In genomic region chr7:111954056-111954455, GRCh38 we compare ENCODE assay signal across 19 cellular contexts.
DNase-seq lines count a peak whose midpoint lies in the region; ATAC-seq, FAIRE-seq and TF ChIP-seq lines count a peak whose summit lies in the region.
"Had no signal": no experiment of that assay in that cellular context is flagged by ENCODE, and none has a peak within 500 bp of the region (broad histone marks: within the 10 kb centered on the region; RNA-seq: fewer than 3 reads in every experiment).

No MANE protein-coding gene starts in this region.

- H2AFZ ChIP-seq in DND-41 (ENCODE audit: low read depth, low read length) = peak overlapping the region; percentile 41; the same call in 1 of the 2 replicates

- no peaks in the 10 kb centered on the region for H3K36me3 Mint-ChIP-seq in MCF 10A (ENCODE audit: insufficient read depth, unreplicated experiment)
- H3K36me3 Mint-ChIP-seq: activated naive CD8-positive, alpha-beta T cell treated with anti-CD3 and anti-CD28 coated beads for 36 hours; CD4-positive, CD25-positive, alpha-beta regulatory T cell had no signal

- H3K9me3 Mint-ChIP-seq in MCF 10A (ENCODE audit: unreplicated experiment) = no peaks in the 10 kb centered on the region
- H3K9me3 Mint-ChIP-seq: activated naive CD8-positive, alpha-beta T cell treated with anti-CD3 and anti-CD28 coated beads for 36 hours; activated T-helper 2 cell treated with anti-CD3 and anti-CD28 coated beads, Interferon-gamma antibody, Interleukin-2, Interleukin-4, amounts not matched to agents 10 μg/mL and 5 μg/mL and 100 μg/mL, durations not matched to agents 14 hours and 24 hours and 36 hours had no signal

- DNase-seq in DND-41 = no peak
- DNase-seq in MCF 10A (ENCODE audit: unreplicated experiment) = no peak
- DNase-seq in kidney = no peak
- DNase-seq in pons (ENCODE audit: low spot score) = peak; percentile 53
- no peak for DNase-seq in BE2C
- DNase-seq in EL = no peak
- DNase-seq in inferior parietal cortex (ENCODE audit: extremely low spot score) = no peak
- DNase-seq: activated naive CD8-positive, alpha-beta T cell treated with anti-CD3 and anti-CD28 coated beads for 36 hours; NCI-H1436; NK-92 treated with Interleukin-12 subunit alpha and Interleukin-12 subunit beta, amount 100 ng/mL, for 24 hours; stimulated activated CD4-positive, alpha-beta T cell treated with anti-CD3 and anti-CD28 coated beads, Interleukin-4, amount 100 ng/mL, for 4 hours; stimulated activated naive CD8-positive, alpha-beta T cell treated with anti-CD3 and anti-CD28 coated beads, Interleukin-15, Interleukin-2, amounts not matched to agents 100 U/mL and 50 U/mL, for 24 hours; T-helper 2 cell; transverse colon had no signal

- FAIRE-seq in kidney (lab: Jason Lieb, UNC) = no peak
- FAIRE-seq: colon had no signal

- H3K4me3 Mint-ChIP-seq in MCF 10A (ENCODE audit: unreplicated experiment) = no peak overlapping the region
- H3K4me3 Mint-ChIP-seq: activated naive CD8-positive, alpha-beta T cell treated with anti-CD3 and anti-CD28 coated beads for 36 hours; CD4-positive, CD25-positive, alpha-beta regulatory T cell had no signal

- H3K27ac Mint-ChIP-seq in MCF 10A (ENCODE audit: low read depth, unreplicated experiment) = peak overlapping the region; percentile 67
- H3K27ac Mint-ChIP-seq: activated naive CD8-positive, alpha-beta T cell treated with anti-CD3 and anti-CD28 coated beads for 36 hours; activated T-helper 2 cell treated with anti-CD3 and anti-CD28 coated beads, Interferon-gamma antibody, Interleukin-2, Interleukin-4, amounts not matched to agents 10 μg/mL and 5 μg/mL and 100 μg/mL, durations not matched to agents 14 hours and 24 hours and 36 hours; CD4-positive, CD25-positive, alpha-beta regulatory T cell had no signal

- H3K36me3 ChIP-seq in DND-41 (ENCODE audit: insufficient read depth, low read length) (no peaks in the 10 kb centered on the region), kidney (ENCODE audit: control insufficient read depth in 1 of 2, insufficient read depth in 2 of 2, low read length in 2 of 2) (no peaks in the 10 kb centered on the region), BE2C (no peaks in the 10 kb centered on the region)
- H3K36me3 ChIP-seq: transverse colon had no signal

- no peak overlapping the region for H3K4me2 ChIP-seq in DND-41 (ENCODE audit: insufficient read depth, low read length)

- CTCF ChIA-PET in MCF 10A (lab: Yijun Ruan, JAX) = interaction anchor here (0.6 to 2.4 kb wide), 23 partner anchors 8 to 987 kb away, joined by 3 to 14 read pairs (median 5); partner anchors contain the start of gene DOCK4

- H4K20me1 ChIP-seq in DND-41 (ENCODE audit: insufficient read depth, low read length) = no peaks in the 10 kb centered on the region

- H3K27ac ChIP-seq in DND-41 (ENCODE audit: low read length) (peak overlapping the region; percentile 56), kidney (ENCODE audit: low read depth in 2 of 2, low read length in 2 of 2) (peak overlapping the region; percentile 53 to 83)
- H3K27ac ChIP-seq: transverse colon, VCaP had no signal

- intact Hi-C loops in MCF 10A (cut with micrococcal nuclease) = loop anchor here (10.0 kb wide), 1 partner anchor 541 kb away; no protein-coding TSS in a partner anchor
- intact Hi-C loops in kidney (cut with DNase I) = no loop called here

- peaks cover 26% of the 10 kb centered on the region for H3K4me1 ChIP-seq in DND-41 (ENCODE audit: insufficient read depth, low read length)
- peaks cover 6 to 14% of the 10 kb centered on the region in 2 donors for H3K4me1 ChIP-seq in kidney (ENCODE audit: control insufficient read depth in 1 of 2, insufficient read depth in 1 of 2, low read depth in 1 of 2, low read length in 2 of 2)
- H3K4me1 ChIP-seq in BE2C = peaks cover 3% of the 10 kb centered on the region; the same call in 1 of the 2 replicates
- H3K4me1 ChIP-seq: transverse colon had no signal

- no TSS peak for BruUV-seq in MCF 10A (replicated peaks; lab: Mats Ljungman, UMichigan)

- H3K4me3 ChIP-seq in DND-41 (ENCODE audit: low read depth in 1 of 2, low read length in 2 of 2) (no peak overlapping the region), kidney (ENCODE audit: low read length in 2 of 2) (no peak overlapping the region), BE2C (ENCODE audit: low read depth, low read length) (no peak overlapping the region)
- H3K4me3 ChIP-seq: transverse colon had no signal

- H3K27me3 ChIP-seq in DND-41 (ENCODE audit: insufficient read depth, low read length, poor library complexity) (no peaks in the 10 kb centered on the region), BE2C (no peaks in the 10 kb centered on the region)
- H3K27me3 ChIP-seq: transverse colon had no signal

- H3K9ac ChIP-seq in DND-41 (ENCODE audit: low read depth, low read length) (no peak overlapping the region), kidney (ENCODE audit: low read length in 2 of 2) (no peak overlapping the region)

- H3K79me2 ChIP-seq in DND-41 (ENCODE audit: insufficient read depth, low read length) = no peaks in the 10 kb centered on the region

- H3K4me1 Mint-ChIP-seq in MCF 10A (ENCODE audit: insufficient read depth, unreplicated experiment) = peaks cover 23% of the 10 kb centered on the region
- H3K4me1 Mint-ChIP-seq: activated naive CD8-positive, alpha-beta T cell treated with anti-CD3 and anti-CD28 coated beads for 36 hours; CD4-positive, CD25-positive, alpha-beta regulatory T cell had no signal

- ATAC-seq in DND-41 (ENCODE audit: insufficient read depth, low read depth) = no peak
- ATAC-seq: Panc1 had no signal

- no peak for TF ChIP-seq CTCF in DND-41 (IDR thresholded peaks at IDR 0.05; ENCODE audit: borderline replicate concordance, extremely low read depth, low read length, poor library complexity, severe bottlenecking)
- no peak for TF ChIP-seq CTCF in MCF 10A (IDR thresholded peaks at IDR 0.05; ENCODE audit: unreplicated experiment)
- no peak for TF ChIP-seq CTCF in kidney (IDR thresholded peaks at IDR 0.05; ENCODE audit: borderline replicate concordance, extremely low read depth, insufficient read depth)
- TF ChIP-seq CTCF in BE2C (IDR thresholded peaks at IDR 0.05; ENCODE audit: low read depth, low read length) = no peak

- H3K9me3 ChIP-seq in DND-41 (ENCODE audit: insufficient read depth, low read length, severe bottlenecking) (no peaks in the 10 kb centered on the region), kidney (ENCODE audit: control insufficient read depth in 1 of 2, low read length in 2 of 2) (no peaks in the 10 kb centered on the region), BE2C (no peaks in the 10 kb centered on the region)
- H3K9me3 ChIP-seq: transverse colon had no signal

- no peaks in the 10 kb centered on the region for H3K27me3 Mint-ChIP-seq in MCF 10A (ENCODE audit: insufficient read depth, unreplicated experiment)
- H3K27me3 Mint-ChIP-seq: CD4-positive, CD25-positive, alpha-beta regulatory T cell had no signal

- POLR2A ChIA-PET in MCF 10A (lab: Yijun Ruan, JAX) = interaction anchor here (1.0 to 3.7 kb wide), 3 partner anchors 99 to 466 kb away, joined by 3 to 22 read pairs (median 3); partner anchors contain the start of genes DOCK4 and ZNF277
